9 cellular contexts compared by ENCODE assay signal in the genomic region with DNA sequence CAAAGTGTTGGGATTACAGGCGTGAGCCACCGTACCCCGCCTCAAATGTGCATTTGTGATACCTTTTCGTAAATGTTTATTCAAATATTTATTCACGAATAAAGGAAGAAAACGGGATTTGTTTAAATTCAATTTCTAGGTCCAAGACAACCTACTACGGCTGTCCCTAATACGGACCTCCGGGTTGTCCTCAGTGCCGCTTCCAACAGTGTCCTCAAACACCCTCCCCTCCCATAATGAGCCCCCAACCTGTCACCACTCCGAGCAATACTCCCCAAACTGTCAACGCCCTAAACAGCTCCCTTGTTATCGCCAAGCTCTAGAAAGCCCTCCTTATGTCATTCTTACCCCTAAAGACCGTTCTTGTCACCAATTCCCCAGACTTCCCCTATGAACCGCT. TPM values are rescaled to one million over a fixed set of nuclear protein-coding genes. Genes with fewer than 3 reads are reported as not detected.
DNase-seq lines count a peak whose midpoint lies in the region; FAIRE-seq and TF ChIP-seq lines count a peak whose summit lies in the region.
"Had no signal": no experiment of that assay in that cellular context is flagged by ENCODE, and none has a peak within 500 bp of the region (broad histone marks: within the 10 kb centered on the region; RNA-seq: fewer than 3 reads in every experiment).

No MANE protein-coding gene starts in this region.

- H3K4me2 ChIP-seq in KMS-11, result peak overlapping the region; percentile 93

- no peaks in the 10 kb centered on the region for H3K9me3 Mint-ChIP-seq in activated CD4-positive, alpha-beta T cell treated with anti-CD3 and anti-CD28 coated beads, Interleukin-2, amount 10 ng/mL, durations not matched to agents 24 days and 14 days
- no peaks in the 10 kb centered on the region for H3K9me3 Mint-ChIP-seq in nephron progenitor cell

- no peaks in the 10 kb centered on the region for H4K20me1 ChIP-seq in KMS-11 (ENCODE audit: insufficient read depth)

- H3K27ac Mint-ChIP-seq in activated CD4-positive, alpha-beta T cell treated with anti-CD3 and anti-CD28 coated beads, Interleukin-2, amount 10 ng/mL, durations not matched to agents 24 days and 14 days, result peak overlapping the region; percentile 87
- peak overlapping the region; percentile 50 for H3K27ac Mint-ChIP-seq in nephron progenitor cell

- peaks cover 17% of the 10 kb centered on the region for H3K36me3 Mint-ChIP-seq in activated CD4-positive, alpha-beta T cell treated with anti-CD3 and anti-CD28 coated beads, Interleukin-2, amount 10 ng/mL, durations not matched to agents 24 days and 14 days (ENCODE audit: low read depth)
- peaks cover 18% of the 10 kb centered on the region for H3K36me3 Mint-ChIP-seq in nephron progenitor cell (ENCODE audit: low read depth)

- H3K79me2 ChIP-seq in KMS-11 (ENCODE audit: insufficient read depth, low read depth), result peaks cover 19% of the 10 kb centered on the region; the same call in 1 of the 2 replicates

- H3K36me3 ChIP-seq in KMS-11 (ENCODE audit: insufficient read depth) (peaks cover 9% of the 10 kb centered on the region; the same call in 1 of the 2 replicates), duodenal mucosa (ENCODE audit: control insufficient read depth in 1 of 2, insufficient read depth in 2 of 2, low read length in 2 of 2) (peaks cover 18 to 23% of the 10 kb centered on the region in 2 donors)

- no peak overlapping the region for H3K27ac ChIP-seq in KMS-11
- H3K27ac ChIP-seq in duodenal mucosa (ENCODE audit: low read depth, low read length), result peak overlapping the region; percentile 37

- H3K4me1 Mint-ChIP-seq in activated CD4-positive, alpha-beta T cell treated with anti-CD3 and anti-CD28 coated beads, Interleukin-2, amount 10 ng/mL, durations not matched to agents 24 days and 14 days, result peaks cover 28% of the 10 kb centered on the region
- H3K4me1 Mint-ChIP-seq in nephron progenitor cell, result peaks cover 39% of the 10 kb centered on the region

- H3K4me1 ChIP-seq in KMS-11 (ENCODE audit: low read depth, poor library complexity, severe bottlenecking) (peaks cover 14% of the 10 kb centered on the region), duodenal mucosa (ENCODE audit: control insufficient read depth in 1 of 2, insufficient read depth in 2 of 2, low read length in 2 of 2) (peaks cover 17 to 35% of the 10 kb centered on the region in 2 donors)

- intact Hi-C loops in activated CD4-positive, alpha-beta T cell treated with anti-CD3 and anti-CD28 coated beads, Interleukin-2, amount 10 ng/mL, durations not matched to agents 24 days and 14 days (cut with micrococcal nuclease), result loop anchor here (1.0 to 2.0 kb wide), 6 partner anchors 9 to 132 kb away; a partner anchor contains a TSS

- H3K27me3 ChIP-seq in KMS-11 (ENCODE audit: insufficient read depth, low read depth) (no peaks in the 10 kb centered on the region), duodenal mucosa (ENCODE audit: control insufficient read depth in 1 of 2, insufficient read depth in 2 of 2, low read length in 2 of 2) (no peaks in the 10 kb centered on the region)

- peak overlapping the region; percentile 91 for H2AFZ ChIP-seq in KMS-11 (ENCODE audit: low read depth)

- FAIRE-seq in frontal cortex (lab: Jason Lieb, UNC), result no peak

- H3K9ac ChIP-seq in KMS-11 (peak overlapping the region; percentile 45; the same call in 1 of the 2 replicates), duodenal mucosa (ENCODE audit: low read depth in 1 of 2, low read length in 2 of 2) (peak overlapping the region; percentile 59 to 86)

- no peaks in the 10 kb centered on the region for H3K9me3 ChIP-seq in duodenal mucosa (ENCODE audit: control insufficient read depth in 1 of 2, low read length in 2 of 2)

- peak overlapping the region; percentile 32 for H3K4me3 ChIP-seq in KMS-11 (IDR thresholded peaks at IDR 0.05; ENCODE audit: insufficient read depth, low read depth, low read length)
- H3K4me3 ChIP-seq in duodenal mucosa (ENCODE audit: low read depth in 1 of 2, low read length in 2 of 2), result peak overlapping the region; percentile 79 to 94

- no peak for DNase-seq in activated CD4-positive, alpha-beta T cell treated with anti-CD3 and anti-CD28 coated beads, Interleukin-2, amount 10 ng/mL, durations not matched to agents 24 days and 14 days
- no peak for DNase-seq in activated CD4-positive, alpha-beta T cell treated with anti-CD3 and anti-CD28 coated beads, Interleukin-2, amount 50 U/mL, for 48 hours
- no peak for DNase-seq in nephron progenitor cell
- no peak for DNase-seq in NCI-H2029 treated with DMSO at 0.1 percent for 48 hours (lab: John Stamatoyannopoulos, UW)
- DNase-seq in frontal cortex (ENCODE audit: low spot score in 2 of 2), result no peak
- no peak for DNase-seq in DMS53 (lab: John Stamatoyannopoulos, UW)

- peaks cover 14% of the 10 kb centered on the region for H3K27me3 Mint-ChIP-seq in activated CD4-positive, alpha-beta T cell treated with anti-CD3 and anti-CD28 coated beads, Interleukin-2, amount 10 ng/mL, durations not matched to agents 24 days and 14 days
- peaks cover 6% of the 10 kb centered on the region for H3K27me3 Mint-ChIP-seq in nephron progenitor cell (ENCODE audit: low read depth, poor library complexity)

- TF ChIP-seq CTCF in KMS-11 (conservative IDR thresholded peaks at IDR 0.05; ENCODE audit: low read depth, low read length) (no peak), nephron progenitor cell (IDR thresholded peaks at IDR 0.05) (no peak)

- peak overlapping the region; percentile 90 for H3K4me3 Mint-ChIP-seq in activated CD4-positive, alpha-beta T cell treated with anti-CD3 and anti-CD28 coated beads, Interleukin-2, amount 10 ng/mL, durations not matched to agents 24 days and 14 days
- peak overlapping the region; percentile 97 for H3K4me3 Mint-ChIP-seq in nephron progenitor cell

RNA-seq across cellular contexts. Expression of a gene that starts 0.5 kb away (rescaled TPM):
- 69.9 and 70.4 TPM in 2 replicates for total RNA-seq in activated CD4-positive, alpha-beta T cell treated with anti-CD3 and anti-CD28 coated beads, Interleukin-2, amount 10 ng/mL, durations not matched to agents 24 days and 14 days
- 96.6 TPM for total RNA-seq in frontal cortex

RNA-seq across cellular contexts. Expression of a gene that starts 9.6 kb away (rescaled TPM):
- 4.0 and 4.4 TPM in 2 replicates for total RNA-seq in activated CD4-positive, alpha-beta T cell treated with anti-CD3 and anti-CD28 coated beads, Interleukin-2, amount 10 ng/mL, durations not matched to agents 24 days and 14 days
- 14.3 TPM for total RNA-seq in frontal cortex

RNA-seq across cellular contexts. Expression of a gene that starts 29.7 kb away (rescaled TPM):
- total RNA-seq in activated CD4-positive, alpha-beta T cell treated with anti-CD3 and anti-CD28 coated beads, Interleukin-2, amount 10 ng/mL, durations not matched to agents 24 days and 14 days, result 0.09 TPM in 1 of 2 replicates, not detected in the other
- total RNA-seq in frontal cortex, result 0.41 TPM
- total RNA-seq: Daoy had no signal

RNA-seq across cellular contexts. Expression of a gene that starts 57.4 kb away (rescaled TPM):
- total RNA-seq in activated CD4-positive, alpha-beta T cell treated with anti-CD3 and anti-CD28 coated beads, Interleukin-2, amount 10 ng/mL, durations not matched to agents 24 days and 14 days, result 58.6 and 64.4 TPM in 2 replicates
- 40.4 TPM for total RNA-seq in frontal cortex
